1 cellular context compared by ENCODE assay signal in genomic region chr19:5719961-5720790, GRCh38.
TF ChIP-seq lines count a peak whose summit lies in the region.

A gene with protein sequence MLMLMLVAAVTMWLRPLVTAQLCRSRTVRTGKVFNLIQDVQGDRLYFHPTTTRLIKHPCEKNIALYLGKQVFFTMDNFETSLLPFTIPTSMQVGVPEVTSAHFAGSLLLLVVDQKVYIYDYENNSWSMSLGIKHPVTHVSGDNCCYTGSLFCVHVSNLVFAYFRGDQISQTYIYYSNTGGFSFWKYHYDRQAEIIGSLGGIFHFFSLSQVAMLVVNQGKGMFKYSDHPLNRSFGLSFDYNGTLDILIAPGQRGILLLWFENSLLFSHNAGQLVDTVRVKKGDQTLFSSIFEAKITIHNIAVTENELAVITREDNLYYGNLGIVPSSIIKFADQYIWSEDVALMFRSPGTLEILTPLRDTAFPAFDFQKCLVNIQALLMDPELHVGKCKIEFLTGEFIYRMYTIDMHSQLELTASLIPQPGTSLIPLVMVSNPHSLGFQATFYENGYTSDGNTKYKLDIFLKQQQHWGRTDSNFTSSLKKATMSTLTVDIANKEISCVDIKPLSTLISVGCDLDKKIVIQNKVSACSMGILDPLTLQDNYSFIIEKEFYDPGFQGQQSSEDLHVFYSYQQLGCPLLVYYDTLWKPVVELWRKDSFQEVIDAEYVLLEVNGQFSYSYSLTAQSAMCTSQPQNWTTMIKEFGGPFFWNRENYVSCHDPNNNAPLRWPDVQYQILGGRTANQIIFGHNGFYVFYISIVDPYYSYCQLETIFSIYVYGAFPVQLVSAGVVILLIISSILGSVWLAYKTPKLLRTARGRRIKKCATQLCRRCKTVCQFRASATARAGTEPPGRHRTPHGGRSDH (plus strand): TSS chr19:5720637. CDS start chr19:5720738, 101 bp downstream.
A gene with protein sequence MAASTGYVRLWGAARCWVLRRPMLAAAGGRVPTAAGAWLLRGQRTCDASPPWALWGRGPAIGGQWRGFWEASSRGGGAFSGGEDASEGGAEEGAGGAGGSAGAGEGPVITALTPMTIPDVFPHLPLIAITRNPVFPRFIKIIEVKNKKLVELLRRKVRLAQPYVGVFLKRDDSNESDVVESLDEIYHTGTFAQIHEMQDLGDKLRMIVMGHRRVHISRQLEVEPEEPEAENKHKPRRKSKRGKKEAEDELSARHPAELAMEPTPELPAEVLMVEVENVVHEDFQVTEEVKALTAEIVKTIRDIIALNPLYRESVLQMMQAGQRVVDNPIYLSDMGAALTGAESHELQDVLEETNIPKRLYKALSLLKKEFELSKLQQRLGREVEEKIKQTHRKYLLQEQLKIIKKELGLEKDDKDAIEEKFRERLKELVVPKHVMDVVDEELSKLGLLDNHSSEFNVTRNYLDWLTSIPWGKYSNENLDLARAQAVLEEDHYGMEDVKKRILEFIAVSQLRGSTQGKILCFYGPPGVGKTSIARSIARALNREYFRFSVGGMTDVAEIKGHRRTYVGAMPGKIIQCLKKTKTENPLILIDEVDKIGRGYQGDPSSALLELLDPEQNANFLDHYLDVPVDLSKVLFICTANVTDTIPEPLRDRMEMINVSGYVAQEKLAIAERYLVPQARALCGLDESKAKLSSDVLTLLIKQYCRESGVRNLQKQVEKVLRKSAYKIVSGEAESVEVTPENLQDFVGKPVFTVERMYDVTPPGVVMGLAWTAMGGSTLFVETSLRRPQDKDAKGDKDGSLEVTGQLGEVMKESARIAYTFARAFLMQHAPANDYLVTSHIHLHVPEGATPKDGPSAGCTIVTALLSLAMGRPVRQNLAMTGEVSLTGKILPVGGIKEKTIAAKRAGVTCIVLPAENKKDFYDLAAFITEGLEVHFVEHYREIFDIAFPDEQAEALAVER (minus strand): TSS chr19:5720146. CDS start chr19:5720132, 14 bp downstream.

TF ChIP-seq in HepG2, 621 proteins besides CTCF, POLR2A, EP300 and RAD21 (continued from another document and continues in another):
- TF ChIP-seq HCFC1 (IDR thresholded peaks at IDR 0.05; ENCODE audit: low read depth, low read length) (peak; percentile 65), CENPX (CRISPR knock-in tag; IDR thresholded peaks at IDR 0.05) (no peak), ZNF546 (CRISPR knock-in tag; conservative IDR thresholded peaks at IDR 0.05) (peak; percentile 85), TFDP2 (CRISPR knock-in tag; IDR thresholded peaks at IDR 0.05) (peak; percentile 94), ZNF20 (CRISPR knock-in tag; IDR thresholded peaks at IDR 0.05) (no peak), ZMYM3 (CRISPR knock-in tag; IDR thresholded peaks at IDR 0.05) (peak; percentile 39; the same call in 1 of the 2 replicates), MXD4 (CRISPR knock-in tag; IDR thresholded peaks at IDR 0.05) (peak; percentile 100), SRSF9 (IDR thresholded peaks at IDR 0.05; ENCODE audit: borderline replicate concordance, insufficient read depth, low read depth, low read length, poor library complexity, severe bottlenecking) (no peak), ZBTB7A (CRISPR knock-in tag; IDR thresholded peaks at IDR 0.05) (no peak; the same call in 1 of the 2 replicates), HMG20A (CRISPR knock-in tag; IDR thresholded peaks at IDR 0.05; ENCODE audit: borderline replicate concordance) (no peak; the same call in 1 of the 2 replicates), NFKB2 (CRISPR knock-in tag; IDR thresholded peaks at IDR 0.05; ENCODE audit: borderline replicate concordance) (peak; percentile 90), TAF1 (CRISPR knock-in tag; IDR thresholded peaks at IDR 0.05) (peak; percentile 90), ZNF792 (CRISPR knock-in tag; IDR thresholded peaks at IDR 0.05) (peak; percentile 97), ZUFSP (CRISPR knock-in tag; IDR thresholded peaks at IDR 0.05; ENCODE audit: borderline replicate concordance) (no peak), NFKBIZ (CRISPR knock-in tag; IDR thresholded peaks at IDR 0.05) (peak; percentile 39), ZNF484 (CRISPR knock-in tag; IDR thresholded peaks at IDR 0.05; ENCODE audit: borderline replicate concordance, low read depth) (no peak)
- TF ChIP-seq, protein P1, sequence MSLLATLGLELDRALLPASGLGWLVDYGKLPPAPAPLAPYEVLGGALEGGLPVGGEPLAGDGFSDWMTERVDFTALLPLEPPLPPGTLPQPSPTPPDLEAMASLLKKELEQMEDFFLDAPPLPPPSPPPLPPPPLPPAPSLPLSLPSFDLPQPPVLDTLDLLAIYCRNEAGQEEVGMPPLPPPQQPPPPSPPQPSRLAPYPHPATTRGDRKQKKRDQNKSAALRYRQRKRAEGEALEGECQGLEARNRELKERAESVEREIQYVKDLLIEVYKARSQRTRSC (CRISPR knock-in tag; IDR thresholded peaks at IDR 0.05; ENCODE audit: low read depth) = no peak
- TF ChIP-seq, protein P2, sequence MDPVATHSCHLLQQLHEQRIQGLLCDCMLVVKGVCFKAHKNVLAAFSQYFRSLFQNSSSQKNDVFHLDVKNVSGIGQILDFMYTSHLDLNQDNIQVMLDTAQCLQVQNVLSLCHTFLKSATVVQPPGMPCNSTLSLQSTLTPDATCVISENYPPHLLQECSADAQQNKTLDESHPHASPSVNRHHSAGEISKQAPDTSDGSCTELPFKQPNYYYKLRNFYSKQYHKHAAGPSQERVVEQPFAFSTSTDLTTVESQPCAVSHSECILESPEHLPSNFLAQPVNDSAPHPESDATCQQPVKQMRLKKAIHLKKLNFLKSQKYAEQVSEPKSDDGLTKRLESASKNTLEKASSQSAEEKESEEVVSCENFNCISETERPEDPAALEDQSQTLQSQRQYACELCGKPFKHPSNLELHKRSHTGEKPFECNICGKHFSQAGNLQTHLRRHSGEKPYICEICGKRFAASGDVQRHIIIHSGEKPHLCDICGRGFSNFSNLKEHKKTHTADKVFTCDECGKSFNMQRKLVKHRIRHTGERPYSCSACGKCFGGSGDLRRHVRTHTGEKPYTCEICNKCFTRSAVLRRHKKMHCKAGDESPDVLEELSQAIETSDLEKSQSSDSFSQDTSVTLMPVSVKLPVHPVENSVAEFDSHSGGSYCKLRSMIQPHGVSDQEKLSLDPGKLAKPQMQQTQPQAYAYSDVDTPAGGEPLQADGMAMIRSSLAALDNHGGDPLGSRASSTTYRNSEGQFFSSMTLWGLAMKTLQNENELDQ (CRISPR knock-in tag; IDR thresholded peaks at IDR 0.05; ENCODE audit: borderline replicate concordance) = no peak
- TF ChIP-seq, protein P3, sequence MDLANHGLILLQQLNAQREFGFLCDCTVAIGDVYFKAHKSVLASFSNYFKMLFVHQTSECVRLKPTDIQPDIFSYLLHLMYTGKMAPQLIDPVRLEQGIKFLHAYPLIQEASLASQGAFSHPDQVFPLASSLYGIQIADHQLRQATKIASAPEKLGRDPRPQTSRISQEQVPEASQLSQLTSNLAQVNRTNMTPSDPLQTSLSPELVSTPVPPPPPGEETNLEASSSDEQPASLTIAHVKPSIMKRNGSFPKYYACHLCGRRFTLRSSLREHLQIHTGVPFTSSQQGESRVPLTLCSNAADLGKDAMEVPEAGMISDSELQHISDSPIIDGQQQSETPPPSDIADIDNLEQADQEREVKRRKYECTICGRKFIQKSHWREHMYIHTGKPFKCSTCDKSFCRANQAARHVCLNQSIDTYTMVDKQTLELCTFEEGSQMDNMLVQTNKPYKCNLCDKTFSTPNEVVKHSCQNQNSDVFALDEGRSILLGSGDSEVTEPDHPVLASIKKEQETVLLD (CRISPR knock-in tag; IDR thresholded peaks at IDR 0.05; ENCODE audit: low read depth) = peak; percentile 97
- TF ChIP-seq, protein P4, sequence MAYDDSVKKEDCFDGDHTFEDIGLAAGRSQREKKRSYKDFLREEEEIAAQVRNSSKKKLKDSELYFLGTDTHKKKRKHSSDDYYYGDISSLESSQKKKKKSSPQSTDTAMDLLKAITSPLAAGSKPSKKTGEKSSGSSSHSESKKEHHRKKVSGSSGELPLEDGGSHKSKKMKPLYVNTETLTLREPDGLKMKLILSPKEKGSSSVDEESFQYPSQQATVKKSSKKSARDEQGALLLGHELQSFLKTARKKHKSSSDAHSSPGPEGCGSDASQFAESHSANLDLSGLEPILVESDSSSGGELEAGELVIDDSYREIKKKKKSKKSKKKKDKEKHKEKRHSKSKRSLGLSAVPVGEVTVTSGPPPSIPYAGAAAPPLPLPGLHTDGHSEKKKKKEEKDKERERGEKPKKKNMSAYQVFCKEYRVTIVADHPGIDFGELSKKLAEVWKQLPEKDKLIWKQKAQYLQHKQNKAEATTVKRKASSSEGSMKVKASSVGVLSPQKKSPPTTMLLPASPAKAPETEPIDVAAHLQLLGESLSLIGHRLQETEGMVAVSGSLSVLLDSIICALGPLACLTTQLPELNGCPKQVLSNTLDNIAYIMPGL (CRISPR knock-in tag; IDR thresholded peaks at IDR 0.05; ENCODE audit: borderline replicate concordance in 1 of 2, low read depth in 1 of 2) = peak; percentile 88
- TF ChIP-seq, protein P5, sequence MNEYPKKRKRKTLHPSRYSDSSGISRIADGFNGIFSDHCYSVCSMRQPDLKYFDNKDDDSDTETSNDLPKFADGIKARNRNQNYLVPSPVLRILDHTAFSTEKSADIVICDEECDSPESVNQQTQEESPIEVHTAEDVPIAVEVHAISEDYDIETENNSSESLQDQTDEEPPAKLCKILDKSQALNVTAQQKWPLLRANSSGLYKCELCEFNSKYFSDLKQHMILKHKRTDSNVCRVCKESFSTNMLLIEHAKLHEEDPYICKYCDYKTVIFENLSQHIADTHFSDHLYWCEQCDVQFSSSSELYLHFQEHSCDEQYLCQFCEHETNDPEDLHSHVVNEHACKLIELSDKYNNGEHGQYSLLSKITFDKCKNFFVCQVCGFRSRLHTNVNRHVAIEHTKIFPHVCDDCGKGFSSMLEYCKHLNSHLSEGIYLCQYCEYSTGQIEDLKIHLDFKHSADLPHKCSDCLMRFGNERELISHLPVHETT (CRISPR knock-in tag; conservative IDR thresholded peaks at IDR 0.05) = peak; percentile 95
- TF ChIP-seq, protein P6, sequence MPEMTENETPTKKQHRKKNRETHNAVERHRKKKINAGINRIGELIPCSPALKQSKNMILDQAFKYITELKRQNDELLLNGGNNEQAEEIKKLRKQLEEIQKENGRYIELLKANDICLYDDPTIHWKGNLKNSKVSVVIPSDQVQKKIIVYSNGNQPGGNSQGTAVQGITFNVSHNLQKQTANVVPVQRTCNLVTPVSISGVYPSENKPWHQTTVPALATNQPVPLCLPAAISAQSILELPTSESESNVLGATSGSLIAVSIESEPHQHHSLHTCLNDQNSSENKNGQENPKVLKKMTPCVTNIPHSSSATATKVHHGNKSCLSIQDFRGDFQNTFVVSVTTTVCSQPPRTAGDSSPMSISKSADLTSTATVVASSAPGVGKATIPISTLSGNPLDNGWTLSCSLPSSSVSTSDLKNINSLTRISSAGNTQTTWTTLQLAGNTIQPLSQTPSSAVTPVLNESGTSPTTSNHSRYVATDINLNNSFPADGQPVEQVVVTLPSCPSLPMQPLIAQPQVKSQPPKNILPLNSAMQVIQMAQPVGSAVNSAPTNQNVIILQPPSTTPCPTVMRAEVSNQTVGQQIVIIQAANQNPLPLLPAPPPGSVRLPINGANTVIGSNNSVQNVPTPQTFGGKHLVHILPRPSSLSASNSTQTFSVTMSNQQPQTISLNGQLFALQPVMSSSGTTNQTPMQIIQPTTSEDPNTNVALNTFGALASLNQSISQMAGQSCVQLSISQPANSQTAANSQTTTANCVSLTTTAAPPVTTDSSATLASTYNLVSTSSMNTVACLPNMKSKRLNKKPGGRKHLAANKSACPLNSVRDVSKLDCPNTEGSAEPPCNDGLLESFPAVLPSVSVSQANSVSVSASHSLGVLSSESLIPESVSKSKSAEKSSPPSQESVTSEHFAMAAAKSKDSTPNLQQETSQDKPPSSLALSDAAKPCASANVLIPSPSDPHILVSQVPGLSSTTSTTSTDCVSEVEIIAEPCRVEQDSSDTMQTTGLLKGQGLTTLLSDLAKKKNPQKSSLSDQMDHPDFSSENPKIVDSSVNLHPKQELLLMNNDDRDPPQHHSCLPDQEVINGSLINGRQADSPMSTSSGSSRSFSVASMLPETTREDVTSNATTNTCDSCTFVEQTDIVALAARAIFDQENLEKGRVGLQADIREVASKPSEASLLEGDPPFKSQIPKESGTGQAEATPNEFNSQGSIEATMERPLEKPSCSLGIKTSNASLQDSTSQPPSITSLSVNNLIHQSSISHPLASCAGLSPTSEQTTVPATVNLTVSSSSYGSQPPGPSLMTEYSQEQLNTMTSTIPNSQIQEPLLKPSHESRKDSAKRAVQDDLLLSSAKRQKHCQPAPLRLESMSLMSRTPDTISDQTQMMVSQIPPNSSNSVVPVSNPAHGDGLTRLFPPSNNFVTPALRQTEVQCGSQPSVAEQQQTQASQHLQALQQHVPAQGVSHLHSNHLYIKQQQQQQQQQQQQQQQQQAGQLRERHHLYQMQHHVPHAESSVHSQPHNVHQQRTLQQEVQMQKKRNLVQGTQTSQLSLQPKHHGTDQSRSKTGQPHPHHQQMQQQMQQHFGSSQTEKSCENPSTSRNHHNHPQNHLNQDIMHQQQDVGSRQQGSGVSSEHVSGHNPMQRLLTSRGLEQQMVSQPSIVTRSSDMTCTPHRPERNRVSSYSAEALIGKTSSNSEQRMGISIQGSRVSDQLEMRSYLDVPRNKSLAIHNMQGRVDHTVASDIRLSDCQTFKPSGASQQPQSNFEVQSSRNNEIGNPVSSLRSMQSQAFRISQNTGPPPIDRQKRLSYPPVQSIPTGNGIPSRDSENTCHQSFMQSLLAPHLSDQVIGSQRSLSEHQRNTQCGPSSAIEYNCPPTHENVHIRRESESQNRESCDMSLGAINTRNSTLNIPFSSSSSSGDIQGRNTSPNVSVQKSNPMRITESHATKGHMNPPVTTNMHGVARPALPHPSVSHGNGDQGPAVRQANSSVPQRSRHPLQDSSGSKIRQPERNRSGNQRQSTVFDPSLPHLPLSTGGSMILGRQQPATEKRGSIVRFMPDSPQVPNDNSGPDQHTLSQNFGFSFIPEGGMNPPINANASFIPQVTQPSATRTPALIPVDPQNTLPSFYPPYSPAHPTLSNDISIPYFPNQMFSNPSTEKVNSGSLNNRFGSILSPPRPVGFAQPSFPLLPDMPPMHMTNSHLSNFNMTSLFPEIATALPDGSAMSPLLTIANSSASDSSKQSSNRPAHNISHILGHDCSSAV (CRISPR knock-in tag; IDR thresholded peaks at IDR 0.05; ENCODE audit: borderline replicate concordance) = no peak
